Comparison of ENCODE assay signal across 9 cellular contexts in genomic region chr11:8533332-8533731, GRCh38.
DNase-seq lines count a peak whose midpoint lies in the region; ATAC-seq, FAIRE-seq and TF ChIP-seq lines count a peak whose summit lies in the region.
"Had no signal": no experiment of that assay in that cellular context is flagged by ENCODE, and none has a peak within 500 bp of the region (broad histone marks: within the 10 kb centered on the region; RNA-seq: fewer than 3 reads in every experiment).

No MANE protein-coding gene starts in this region.

- POLR2A ChIA-PET in GM12878 (lab: Charles Lee), result no interaction called here
- POLR2A ChIA-PET in OCI-LY7 (lab: Charles Lee), result no interaction called here

- TF ChIP-seq EP300 in GM12878 (IDR thresholded peaks at IDR 0.05; ENCODE audit: borderline replicate concordance in 1 of 2, control insufficient read depth in 1 of 2, low read depth in 2 of 2, low read length in 2 of 2) (no peak), esophagus muscularis mucosa (IDR thresholded peaks at IDR 0.05) (no peak)

- RAD21 ChIA-PET in GM12878 (lab: Charles Lee; ENCODE audit: unreplicated experiment), result interaction anchor here (1.2 to 3.9 kb wide), 2 partner anchors 31 to 34 kb away, joined by 6 to 47 read pairs; no protein-coding TSS in a partner anchor

- intact Hi-C loops in GM12878 (cut with micrococcal nuclease; ENCODE audit: unreplicated experiment), result loop anchor here (1.0 to 10.0 kb wide), 3 partner anchors 33 to 151 kb away; partner anchors contain the start of genes RPL27A and TRIM66
- intact Hi-C loops in OCI-LY7 (cut with micrococcal nuclease; ENCODE audit: unreplicated experiment), result no loop called here
- intact Hi-C loops in esophagus muscularis mucosa (cut with DNase I), result no loop called here
- intact Hi-C loops in mucosa of descending colon (cut with DNase I, micrococcal nuclease), result no loop called here

- peak; percentile 47 for FAIRE-seq in GM12878 (lab: Jason Lieb, UNC)

- CTCF ChIA-PET in GM12878 (lab: Yijun Ruan, JAX) (interaction anchor here (0.7 to 1.0 kb wide), 2 partner anchors 29 to 34 kb away, joined by 3 to 18 read pairs; no protein-coding TSS in a partner anchor), OCI-LY7 (lab: Charles Lee; ENCODE audit: unreplicated experiment) (no interaction called here)

- DNase-seq in GM10266 (ENCODE audit: extremely low spot score) (peak; percentile 48), GM12878 (ENCODE audit: low read depth, low spot score) (peak; percentile 86), OCI-LY7 (ENCODE audit: low spot score) (no peak), esophagus muscularis mucosa (ENCODE audit: extremely low spot score) (no peak), putamen (ENCODE audit: low spot score) (no peak), mucosa of descending colon (no peak)
- DNase-seq: activated naive CD8-positive, alpha-beta T cell treated with anti-CD3 and anti-CD28 coated beads, Interleukin-2, amount 10 ng/mL, durations not matched to agents 7 days and 5 days had no signal

- peak; percentile 36 for TF ChIP-seq CTCF in GM10266 (IDR thresholded peaks at IDR 0.05; ENCODE audit: control insufficient read depth, insufficient read depth, low read depth, missing control alignments)
- peak; percentile 33 to 49 (median 47); a peak in 5 of 6 replicates for TF ChIP-seq CTCF in GM12878 (IDR thresholded peaks at IDR 0.05 in 2 of 3, conservative IDR thresholded peaks at IDR 0.05 in 1 of 3; ENCODE audit: control insufficient read depth in 2 of 3, extremely low read depth in 1 of 3, insufficient read depth in 1 of 3, low read depth in 3 of 3, low read length in 3 of 3)
- no peak for TF ChIP-seq CTCF in OCI-LY7 (conservative IDR thresholded peaks at IDR 0.05; ENCODE audit: low read length)
- TF ChIP-seq CTCF in esophagus muscularis mucosa (IDR thresholded peaks at IDR 0.05), result no peak
- no peak for TF ChIP-seq CTCF in mucosa of descending colon (IDR thresholded peaks at IDR 0.05)

- no peaks in the 10 kb centered on the region for H4K20me1 ChIP-seq in GM12878 (ENCODE audit: control insufficient read depth, insufficient read depth)
- no peaks in the 10 kb centered on the region for H4K20me1 ChIP-seq in OCI-LY7 (ENCODE audit: insufficient read depth, low read length)

- BruUV-seq in GM12878 (replicated peaks; lab: Mats Ljungman, UMichigan) (no TSS peak), OCI-LY7 (replicated peaks; lab: Mats Ljungman, UMichigan) (no TSS peak)

- WGBS in GM12878 (ENCODE audit: insufficient coverage, insufficient replicate concordance, low lambda C conversion rate, missing lambda C conversion rate), result 1% methylated on average over 4 of the region's 4 CpGs
- WGBS in esophagus muscularis mucosa, result 92% methylated on average over 4 of the region's 4 CpGs

- H3K27me3 ChIP-seq in GM12878 (replicated peaks in 1 of 2; ENCODE audit: control insufficient read depth in 2 of 2, insufficient read depth in 2 of 2, low read length in 1 of 2) (no peaks in the 10 kb centered on the region), esophagus muscularis mucosa (no peaks in the 10 kb centered on the region)

- peak overlapping the region; percentile 89 for H3K27ac ChIP-seq in GM12878 (ENCODE audit: control insufficient read depth, insufficient read depth)
- H3K27ac ChIP-seq in OCI-LY7 (ENCODE audit: low read depth, low read length, poor library complexity, severe bottlenecking), result no peak overlapping the region
- H3K27ac ChIP-seq in esophagus muscularis mucosa (replicated peaks in 1 of 4), result no peak overlapping the region

- H3K4me1 ChIP-seq in GM12878 (ENCODE audit: control insufficient read depth, insufficient read depth, low read length), result peaks cover 20% of the 10 kb centered on the region
- no peaks in the 10 kb centered on the region for H3K4me1 ChIP-seq in OCI-LY7 (ENCODE audit: insufficient read depth, low read length, poor library complexity, severe bottlenecking)
- peaks cover 0 to 5% (median 2%) of the 10 kb centered on the region in 4 donors for H3K4me1 ChIP-seq in esophagus muscularis mucosa
- no peaks in the 10 kb centered on the region for H3K4me1 ChIP-seq in mucosa of descending colon (ENCODE audit: low read depth)

- peak; percentile 55 for ATAC-seq in GM19438 (IDR thresholded peaks at IDR 0.05; ENCODE audit: low read depth, unreplicated experiment)
- ATAC-seq in HG03103 (IDR thresholded peaks at IDR 0.05; ENCODE audit: low read depth, unreplicated experiment), result peak; percentile 47
- ATAC-seq in GM12878, result peak; percentile 94
- ATAC-seq in mucosa of descending colon, result no peak

- in situ Hi-C loops in GM12878 (cut with MboI), result no loop called here

- no peaks in the 10 kb centered on the region for H3K9me2 ChIP-seq in OCI-LY7 (ENCODE audit: insufficient read depth, low read length)

- TF ChIP-seq RAD21 in GM12878 (IDR thresholded peaks at IDR 0.05; ENCODE audit: insufficient read depth, low read depth, low read length), result peak; percentile 54

- no peak for TF ChIP-seq POLR2A in GM12878 (IDR thresholded peaks at IDR 0.05; ENCODE audit: low read depth, low read length)
- TF ChIP-seq POLR2A in esophagus muscularis mucosa (IDR thresholded peaks at IDR 0.05; ENCODE audit: low read depth), result no peak

- H3K4me3 ChIP-seq in GM12878 (peak overlapping the region; percentile 2; the same call in 1 of the 2 replicates), OCI-LY7 (ENCODE audit: low read depth, low read length, poor library complexity, severe bottlenecking) (no peak overlapping the region), esophagus muscularis mucosa (no peak overlapping the region), mucosa of descending colon (no peak overlapping the region)

- H3K9me3 ChIP-seq in GM12878 (replicated peaks; ENCODE audit: control insufficient read depth, insufficient read depth, low read length) (no peaks in the 10 kb centered on the region), OCI-LY7 (ENCODE audit: low read length) (no peaks in the 10 kb centered on the region), esophagus muscularis mucosa (no peaks in the 10 kb centered on the region), mucosa of descending colon (no peaks in the 10 kb centered on the region)

- H3K4me2 ChIP-seq in GM12878 (ENCODE audit: control insufficient read depth, insufficient read depth) (peak overlapping the region; percentile 83), OCI-LY7 (ENCODE audit: low read length) (no peak overlapping the region)

- SMC1A ChIA-PET in GM12878 (lab: Charles Lee; ENCODE audit: uncharacterized antibody, unreplicated experiment), result interaction anchor here (0.6 to 1.9 kb wide), 3 partner anchors 29 to 928 kb away, joined by 3 to 15 read pairs (median 4); no protein-coding TSS in a partner anchor

- H3K36me3 ChIP-seq in GM12878 (ENCODE audit: control insufficient read depth in 2 of 2, insufficient read depth in 2 of 2, low read length in 1 of 2), result no peaks in the 10 kb centered on the region
- no peaks in the 10 kb centered on the region for H3K36me3 ChIP-seq in OCI-LY7 (ENCODE audit: insufficient read depth, low read length)
- no peaks in the 10 kb centered on the region for H3K36me3 ChIP-seq in esophagus muscularis mucosa
- no peaks in the 10 kb centered on the region for H3K36me3 ChIP-seq in mucosa of descending colon (ENCODE audit: low read depth)

- H3K79me2 ChIP-seq in GM12878 (ENCODE audit: control insufficient read depth, insufficient read depth, low read length), result no peaks in the 10 kb centered on the region; the same call in none of the 2 replicates
- no peaks in the 10 kb centered on the region for H3K79me2 ChIP-seq in OCI-LY7 (ENCODE audit: insufficient read depth, low read depth, low read length)

- H2AFZ ChIP-seq in GM12878 (ENCODE audit: control insufficient read depth, low read depth, low read length) (peak overlapping the region; percentile 79), OCI-LY7 (ENCODE audit: low read length) (no peak overlapping the region)

- peak overlapping the region; percentile 40; the same call in 1 of the 2 replicates for H3K9ac ChIP-seq in GM12878 (ENCODE audit: control insufficient read depth, insufficient read depth, low read length)

TF ChIP-seq in GM12878, 131 proteins besides CTCF, POLR2A, EP300 and RAD21 (continues in another document):
- no peak for TF ChIP-seq RCOR1 (conservative IDR thresholded peaks at IDR 0.05; ENCODE audit: low read depth, low read length)
- TF ChIP-seq SMARCA5 (IDR thresholded peaks at IDR 0.05), result peak; percentile 12; the same call in 1 of the 2 replicates
- TF ChIP-seq NBN (IDR thresholded peaks at IDR 0.05), result peak; percentile 67; the same call in 1 of the 2 replicates
- 0 out of 2 replicates have a peak, but pooled peaks have one; percentile 43 for TF ChIP-seq FOXM1 (IDR thresholded peaks at IDR 0.05; ENCODE audit: low read depth, low read length)
- TF ChIP-seq SPI1 (IDR thresholded peaks at IDR 0.05; ENCODE audit: borderline replicate concordance, insufficient read depth, low read depth, low read length), result peak; percentile 11; the same call in 1 of the 2 replicates
- no peak for TF ChIP-seq BCLAF1 (IDR thresholded peaks at IDR 0.05)
- TF ChIP-seq ZBED1 (IDR thresholded peaks at IDR 0.05; ENCODE audit: borderline replicate concordance), result no peak

Comparison
In these comparisons a context has a peak if more than half of its experiments do, and no peak if none do; other contexts are left out.
1. DNase-seq: peak in GM10266 (single experiment) and GM12878 (single experiment); none in OCI-LY7 (single experiment), esophagus muscularis mucosa (single experiment), putamen (single experiment) and mucosa of descending colon (0 of 3).
2. CTCF ChIP-seq: peak in GM10266 (single experiment) and GM12878 (3 of 3); none in OCI-LY7 (single experiment), esophagus muscularis mucosa (0 of 3) and mucosa of descending colon (single experiment).